ENCODE assay signal across 13 cellular contexts in genomic region chr9:131227112-131228058, GRCh38. TPM values are rescaled to one million over a fixed set of nuclear protein-coding genes. Genes with fewer than 3 reads are reported as not detected.
DNase-seq lines count a peak whose midpoint lies in the region; ATAC-seq and TF ChIP-seq lines count a peak whose summit lies in the region.
"Had no signal": no experiment of that assay in that cellular context is flagged by ENCODE, and none has a peak within 500 bp of the region (broad histone marks: within the 10 kb centered on the region; RNA-seq: fewer than 3 reads in every experiment).

No MANE protein-coding gene starts in this region.

- H3K9ac ChIP-seq in HUES48 (ENCODE audit: low read depth, low read length), result no peak overlapping the region

- no peak for TF ChIP-seq CTCF in BE2C (IDR thresholded peaks at IDR 0.05; ENCODE audit: low read depth, low read length)
- TF ChIP-seq CTCF in lower lobe of right lung (IDR thresholded peaks at IDR 0.05), result no peak
- no peak for TF ChIP-seq CTCF in Calu3 (IDR thresholded peaks at IDR 0.05; ENCODE audit: unreplicated experiment)

- H3K27ac ChIP-seq in HUES48 (ENCODE audit: low read depth, low read length), result no peak overlapping the region
- peak overlapping the region; percentile 63 for H3K27ac ChIP-seq in lower lobe of right lung
- H3K27ac ChIP-seq: gastrocnemius medialis, uterus had no signal

- intact Hi-C loops in lower lobe of right lung (cut with DNase I), result no loop called here
- intact Hi-C loops in Calu3 (cut with micrococcal nuclease; ENCODE audit: unreplicated experiment), result no loop called here

- ATAC-seq in T-helper 17 cell, result peak; percentile 61
- ATAC-seq in lower lobe of right lung, result no peak
- ATAC-seq in GM19324 (IDR thresholded peaks at IDR 0.05; ENCODE audit: low FRiP score, unreplicated experiment), result no peak
- no peak for ATAC-seq in GM21360 (IDR thresholded peaks at IDR 0.05; ENCODE audit: unreplicated experiment)
- ATAC-seq: gastrocnemius medialis, K562 had no signal

- H3K4me3 Mint-ChIP-seq in T-helper 17 cell, result no peak overlapping the region
- H3K4me3 Mint-ChIP-seq in Calu3 (ENCODE audit: low read depth, unreplicated experiment), result no peak overlapping the region

- H3K4me3 ChIP-seq in BE2C (ENCODE audit: low read depth, low read length) (no peak overlapping the region), HUES48 (ENCODE audit: low read depth, low read length) (peak overlapping the region; percentile 30; the same call in 1 of the 2 replicates), lower lobe of right lung (peak overlapping the region; percentile 45)
- H3K4me3 ChIP-seq: K562, uterus had no signal

- H3K36me3 ChIP-seq in BE2C, result peaks cover 22% of the 10 kb centered on the region
- H3K36me3 ChIP-seq in HUES48 (ENCODE audit: control insufficient read depth, insufficient read depth, low read length), result peaks cover 33% of the 10 kb centered on the region
- peaks cover 53% of the 10 kb centered on the region for H3K36me3 ChIP-seq in lower lobe of right lung
- H3K36me3 ChIP-seq: uterus had no signal

- CTCF ChIA-PET in Calu3 (lab: Charles Lee), result no interaction called here

- H3K4me1 Mint-ChIP-seq in T-helper 17 cell (peaks cover 11% of the 10 kb centered on the region), Calu3 (ENCODE audit: low read depth, unreplicated experiment) (no peaks in the 10 kb centered on the region)

- no peaks in the 10 kb centered on the region for H3K27me3 ChIP-seq in BE2C
- H3K27me3 ChIP-seq in HUES48 (ENCODE audit: control insufficient read depth, insufficient read depth, low read length), result no peaks in the 10 kb centered on the region
- no peaks in the 10 kb centered on the region for H3K27me3 ChIP-seq in lower lobe of right lung (ENCODE audit: low read depth)
- H3K27me3 ChIP-seq: gastrocnemius medialis, uterus had no signal

- H3K27me3 Mint-ChIP-seq in T-helper 17 cell (no peaks in the 10 kb centered on the region), Calu3 (ENCODE audit: unreplicated experiment) (no peaks in the 10 kb centered on the region)

- DNase-seq in BE2C (peak; percentile 46), T-helper 17 cell (no peak), lower lobe of right lung (no peak), occipital lobe (lab: John Stamatoyannopoulos, UW) (no peak), Calu3 (no peak)
- DNase-seq: DND-41; gastrocnemius medialis; stimulated activated CD4-positive, alpha-beta T cell treated with anti-CD3 and anti-CD28 coated beads, Interleukin-2, amount 100 ng/mL, for 24 hours had no signal

- H3K27ac Mint-ChIP-seq in T-helper 17 cell (peak overlapping the region; percentile 81), Calu3 (ENCODE audit: unreplicated experiment) (no peak overlapping the region)

- no peaks in the 10 kb centered on the region for H3K9me3 ChIP-seq in BE2C
- H3K9me3 ChIP-seq in HUES48 (ENCODE audit: control insufficient read depth, insufficient read depth, low read length), result no peaks in the 10 kb centered on the region
- H3K9me3 ChIP-seq in T-helper 17 cell (ENCODE audit: control insufficient read depth, low read length, poor library complexity, severe bottlenecking), result no peaks in the 10 kb centered on the region
- H3K9me3 ChIP-seq in lower lobe of right lung, result no peaks in the 10 kb centered on the region
- H3K9me3 ChIP-seq: gastrocnemius medialis, uterus had no signal

- peaks cover 5% of the 10 kb centered on the region for H3K36me3 Mint-ChIP-seq in T-helper 17 cell (ENCODE audit: low read depth)
- H3K36me3 Mint-ChIP-seq in Calu3 (ENCODE audit: insufficient read depth, unreplicated experiment), result peaks cover 8% of the 10 kb centered on the region

- BruUV-seq in Calu3 (replicated peaks; lab: Mats Ljungman, UMichigan), result no TSS peak

- H3K4me1 ChIP-seq in BE2C, result peaks cover 3% of the 10 kb centered on the region
- H3K4me1 ChIP-seq in HUES48 (ENCODE audit: control insufficient read depth, insufficient read depth, low read length), result peaks cover 21% of the 10 kb centered on the region
- H3K4me1 ChIP-seq in lower lobe of right lung, result peaks cover 19% of the 10 kb centered on the region
- H3K4me1 ChIP-seq: uterus had no signal

- H3K9me3 Mint-ChIP-seq in Calu3 (ENCODE audit: low read depth, unreplicated experiment), result no peaks in the 10 kb centered on the region

RNA-seq across cellular contexts. Expression of gene FAM78A, which starts 48.9 kb away (rescaled TPM):
- polyA plus RNA-seq in BE2C (2012; ENCODE audit: insufficient read depth, insufficient read length, low read depth), result 1.3 TPM
- total RNA-seq in T-helper 17 cell, result 10 to 100 TPM; 59.5 to 60.4 TPM
- 18.3 TPM for total RNA-seq in lower lobe of right lung
- total RNA-seq in occipital lobe, result 1.7 TPM
- not detected in 2 replicates for total RNA-seq in Calu3 (2022)
